8 cellular contexts compared by ENCODE assay signal in genomic region chr4:4248885-4249203, GRCh38. TPM values are rescaled to one million over a fixed set of nuclear protein-coding genes. Genes with fewer than 3 reads are reported as not detected.
A peak's percentile ranks its signal among the peaks of the same experiment; 100 is the strongest.
DNase-seq lines count a peak whose midpoint lies in the region; ATAC-seq, FAIRE-seq and TF ChIP-seq lines count a peak whose summit lies in the region.

No MANE protein-coding gene starts in this region.

- peak overlapping the region; percentile 97 for H3K9ac ChIP-seq in PC-3 (ENCODE audit: low read length)

- H3K9me2 ChIP-seq in PC-3 (replicated peaks; ENCODE audit: low read length) = no peaks in the 10 kb centered on the region

- intact Hi-C loops in PC-3 (cut with micrococcal nuclease) (no loop called here), pancreas (cut with DNase I) (no loop called here)

- POLR2A ChIA-PET in PC-3 (lab: Charles Lee; ENCODE audit: unreplicated experiment) = no interaction called here

- no peaks in the 10 kb centered on the region for H3F3A ChIP-seq in PC-3 (ENCODE audit: low read length, unreplicated experiment)

- 6 to 8% methylated on average over 10 of the region's 10 CpGs for WGBS in pancreas, 2 donors

- H3K79me2 ChIP-seq in PC-3 (ENCODE audit: low read length) = peaks cover 11% of the 10 kb centered on the region

- H3K36me3 ChIP-seq in PC-3 (ENCODE audit: low read depth, low read length) (no peaks in the 10 kb centered on the region), pancreas (peaks cover 0 to 13% (median 2%) of the 10 kb centered on the region in 3 donors)

- no peaks in the 10 kb centered on the region for H4K20me1 ChIP-seq in PC-3 (ENCODE audit: low read length)

- peak; percentile 12 for DNase-seq in EH (ENCODE audit: low read depth)
- DNase-seq in PC-3 = no peak
- no peak for DNase-seq in epithelial cell of prostate (ENCODE audit: low read depth, low spot score)
- DNase-seq in pancreas = no peak
- DNase-seq in SHP77 treated with DMSO at 0.1 percent for 48 hours (lab: John Stamatoyannopoulos, UW) = no peak
- DNase-seq in NCI-H1092 treated with DMSO at 0.1 percent for 48 hours (lab: John Stamatoyannopoulos, UW) = no peak
- DNase-seq in NCI-H2029 treated with DMSO at 0.1 percent for 48 hours (lab: John Stamatoyannopoulos, UW) = no peak

- TF ChIP-seq CTCF in PC-3 (conservative IDR thresholded peaks at IDR 0.05; ENCODE audit: low read depth, low read length) (no peak), pancreas (IDR thresholded peaks at IDR 0.05) (no peak)

- BruUV-seq in PC-3 (replicated peaks; lab: Mats Ljungman, UMichigan) = no TSS peak

- H3K4me1 ChIP-seq in PC-3 (ENCODE audit: insufficient read depth, low read length) (peaks cover 13% of the 10 kb centered on the region), pancreas (peaks cover 5 to 9% (median 6%) of the 10 kb centered on the region in 3 donors)

- peak overlapping the region; percentile 93 for H2AFZ ChIP-seq in PC-3 (ENCODE audit: low read length)

- ATAC-seq in PC-3 = no peak
- ATAC-seq in pancreas = peak in 1 of 4 donors; percentile 3
- ATAC-seq in HG03175 (IDR thresholded peaks at IDR 0.05; ENCODE audit: unreplicated experiment) = no peak

- H3K27ac ChIP-seq in PC-3 (ENCODE audit: low read length) = peak overlapping the region; percentile 76
- peak overlapping the region; percentile 93 for H3K27ac ChIP-seq in epithelial cell of prostate
- H3K27ac ChIP-seq in pancreas = peak overlapping the region; percentile 82 to 95 (median 89)

- CTCF ChIA-PET in PC-3 (lab: Charles Lee) = no interaction called here

- FAIRE-seq in pancreas (lab: Jason Lieb, UNC) = no peak

- H3K27me3 ChIP-seq in PC-3 (ENCODE audit: low read length) (no peaks in the 10 kb centered on the region), pancreas (peaks cover 0 to 6% (median 0%) of the 10 kb centered on the region in 4 donors)

- H3K4me3 ChIP-seq in PC-3 (ENCODE audit: low read length) (peak overlapping the region; percentile 94), pancreas (peak overlapping the region; percentile 73 to 89 (median 77))

- peak overlapping the region; percentile 97 for H3K4me2 ChIP-seq in PC-3 (ENCODE audit: low read length)

- H3K9me3 ChIP-seq in PC-3 (ENCODE audit: low read length) (no peaks in the 10 kb centered on the region), pancreas (no peaks in the 10 kb centered on the region)

RNA-seq across cellular contexts. Expression of gene TMEM128, which starts 0.8 kb away (rescaled TPM):
- total RNA-seq in PC-3 (2014; rRNA removed) (4.7 and 10.1 TPM in 2 replicates), pancreas (10 to 100 TPM in 2 of 6 donors, 1 to 10 TPM in 4; 6.5 to 10.9 (median 8.2) TPM)
- polyA plus RNA-seq in pancreas = 10 to 100 TPM in 1 of 2 donors, 1 to 10 TPM in 1; 8.7 to 23.3 TPM

RNA-seq across cellular contexts. Expression of gene OTOP1, which starts 22.1 kb away (rescaled TPM):
- total RNA-seq in PC-3 (2014; rRNA removed) (not detected in 2 replicates), pancreas (not detected)
- polyA plus RNA-seq in pancreas = not detected

RNA-seq across cellular contexts. Expression of gene LYAR, which starts 41.1 kb away (rescaled TPM):
- total RNA-seq in PC-3 (2014; rRNA removed) = 37.5 and 41.3 TPM in 2 replicates
- 1 to 10 TPM; 1.5 to 6.3 (median 3.9) TPM for total RNA-seq in pancreas
- 1 to 10 TPM; 5.2 to 6.6 TPM for polyA plus RNA-seq in pancreas

RNA-seq across cellular contexts. Expression of gene ZBTB49, which starts 41.2 kb away (rescaled TPM):
- total RNA-seq in PC-3 (2014; rRNA removed) = 1.1 and 3.2 TPM in 2 replicates
- 1 to 10 TPM; 1.5 to 3.7 (median 3.4) TPM for total RNA-seq in pancreas
- 1 to 10 TPM; 2.3 to 3.9 TPM for polyA plus RNA-seq in pancreas
